In the genomic region with DNA sequence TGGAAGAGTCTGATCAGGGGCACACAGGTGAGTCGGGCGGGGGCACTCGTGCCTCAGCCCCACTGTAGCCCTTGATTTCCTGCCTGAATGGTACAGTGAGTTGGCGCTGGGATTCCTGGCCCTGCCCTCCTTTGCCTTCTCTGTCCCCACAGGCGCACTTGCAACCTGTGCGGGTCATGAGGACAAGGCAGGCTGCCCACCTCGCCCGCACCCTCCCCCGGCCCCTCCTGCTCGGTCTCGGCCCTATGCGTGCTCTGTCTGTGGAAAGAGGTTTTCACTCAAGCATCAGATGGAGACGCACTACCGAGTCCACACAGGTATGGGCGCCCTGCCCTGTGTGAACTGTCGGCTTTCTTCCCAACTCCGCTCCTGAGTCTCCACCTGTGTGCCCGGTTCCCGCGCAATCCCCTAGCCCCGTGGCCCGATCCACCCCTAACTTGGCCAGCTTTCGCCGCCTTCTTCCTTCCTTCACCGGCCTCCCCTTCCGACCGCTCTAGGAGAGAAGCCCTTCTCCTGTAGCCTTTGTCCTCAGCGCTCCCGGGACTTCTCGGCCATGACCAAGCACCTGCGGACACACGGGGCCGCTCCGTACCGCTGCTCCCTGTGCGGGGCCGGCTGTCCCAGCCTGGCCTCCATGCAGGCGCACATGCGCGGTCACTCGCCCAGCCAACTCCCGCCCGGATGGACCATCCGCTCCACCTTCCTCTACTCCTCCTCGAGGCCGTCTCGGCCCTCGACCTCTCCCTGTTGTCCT, we compare ENCODE assay signal across 1 cellular context.
A peak's percentile ranks its signal among the peaks of the same experiment; 100 is the strongest.
TF ChIP-seq lines count a peak whose summit lies in the region.

No MANE protein-coding gene starts in this region.

TF ChIP-seq in HepG2, 621 proteins besides CTCF, POLR2A, EP300 and RAD21 (continued from another document and continues in another):
- TF ChIP-seq, protein P1, sequence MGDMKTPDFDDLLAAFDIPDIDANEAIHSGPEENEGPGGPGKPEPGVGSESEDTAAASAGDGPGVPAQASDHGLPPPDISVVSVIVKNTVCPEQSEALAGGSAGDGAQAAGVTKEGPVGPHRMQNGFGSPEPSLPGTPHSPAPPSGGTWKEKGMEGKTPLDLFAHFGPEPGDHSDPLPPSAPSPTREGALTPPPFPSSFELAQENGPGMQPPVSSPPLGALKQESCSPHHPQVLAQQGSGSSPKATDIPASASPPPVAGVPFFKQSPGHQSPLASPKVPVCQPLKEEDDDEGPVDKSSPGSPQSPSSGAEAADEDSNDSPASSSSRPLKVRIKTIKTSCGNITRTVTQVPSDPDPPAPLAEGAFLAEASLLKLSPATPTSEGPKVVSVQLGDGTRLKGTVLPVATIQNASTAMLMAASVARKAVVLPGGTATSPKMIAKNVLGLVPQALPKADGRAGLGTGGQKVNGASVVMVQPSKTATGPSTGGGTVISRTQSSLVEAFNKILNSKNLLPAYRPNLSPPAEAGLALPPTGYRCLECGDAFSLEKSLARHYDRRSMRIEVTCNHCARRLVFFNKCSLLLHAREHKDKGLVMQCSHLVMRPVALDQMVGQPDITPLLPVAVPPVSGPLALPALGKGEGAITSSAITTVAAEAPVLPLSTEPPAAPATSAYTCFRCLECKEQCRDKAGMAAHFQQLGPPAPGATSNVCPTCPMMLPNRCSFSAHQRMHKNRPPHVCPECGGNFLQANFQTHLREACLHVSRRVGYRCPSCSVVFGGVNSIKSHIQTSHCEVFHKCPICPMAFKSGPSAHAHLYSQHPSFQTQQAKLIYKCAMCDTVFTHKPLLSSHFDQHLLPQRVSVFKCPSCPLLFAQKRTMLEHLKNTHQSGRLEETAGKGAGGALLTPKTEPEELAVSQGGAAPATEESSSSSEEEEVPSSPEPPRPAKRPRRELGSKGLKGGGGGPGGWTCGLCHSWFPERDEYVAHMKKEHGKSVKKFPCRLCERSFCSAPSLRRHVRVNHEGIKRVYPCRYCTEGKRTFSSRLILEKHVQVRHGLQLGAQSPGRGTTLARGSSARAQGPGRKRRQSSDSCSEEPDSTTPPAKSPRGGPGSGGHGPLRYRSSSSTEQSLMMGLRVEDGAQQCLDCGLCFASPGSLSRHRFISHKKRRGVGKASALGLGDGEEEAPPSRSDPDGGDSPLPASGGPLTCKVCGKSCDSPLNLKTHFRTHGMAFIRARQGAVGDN (CRISPR knock-in tag; IDR thresholded peaks at IDR 0.05) = peak; percentile 98
- peak; percentile 48; the same call in 1 of the 2 replicates for TF ChIP-seq ZNF749 (CRISPR knock-in tag; IDR thresholded peaks at IDR 0.05; ENCODE audit: borderline replicate concordance)
- TF ChIP-seq, protein P2, sequence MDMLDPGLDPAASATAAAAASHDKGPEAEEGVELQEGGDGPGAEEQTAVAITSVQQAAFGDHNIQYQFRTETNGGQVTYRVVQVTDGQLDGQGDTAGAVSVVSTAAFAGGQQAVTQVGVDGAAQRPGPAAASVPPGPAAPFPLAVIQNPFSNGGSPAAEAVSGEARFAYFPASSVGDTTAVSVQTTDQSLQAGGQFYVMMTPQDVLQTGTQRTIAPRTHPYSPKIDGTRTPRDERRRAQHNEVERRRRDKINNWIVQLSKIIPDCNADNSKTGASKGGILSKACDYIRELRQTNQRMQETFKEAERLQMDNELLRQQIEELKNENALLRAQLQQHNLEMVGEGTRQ (IDR thresholded peaks at IDR 0.05; ENCODE audit: low read depth, low read length) = no peak
- TF ChIP-seq, protein P2 (CRISPR knock-in tag; IDR thresholded peaks at IDR 0.05; ENCODE audit: borderline replicate concordance) = no peak; the same call in 1 of the 2 replicates
- TF ChIP-seq KMT2A (CRISPR knock-in tag; IDR thresholded peaks at IDR 0.05) = 0 out of 2 replicates have a peak, but pooled peaks have one; percentile 11
- TF ChIP-seq REST (IDR thresholded peaks at IDR 0.05; ENCODE audit: borderline replicate concordance in 1 of 2, low read depth in 1 of 2, low read length in 2 of 2) = no peak
- TF ChIP-seq FOXA3 (CRISPR knock-in tag; IDR thresholded peaks at IDR 0.05) = no peak
- no peak for TF ChIP-seq ZNF468 (CRISPR knock-in tag; IDR thresholded peaks at IDR 0.05)
- TF ChIP-seq, protein P3, sequence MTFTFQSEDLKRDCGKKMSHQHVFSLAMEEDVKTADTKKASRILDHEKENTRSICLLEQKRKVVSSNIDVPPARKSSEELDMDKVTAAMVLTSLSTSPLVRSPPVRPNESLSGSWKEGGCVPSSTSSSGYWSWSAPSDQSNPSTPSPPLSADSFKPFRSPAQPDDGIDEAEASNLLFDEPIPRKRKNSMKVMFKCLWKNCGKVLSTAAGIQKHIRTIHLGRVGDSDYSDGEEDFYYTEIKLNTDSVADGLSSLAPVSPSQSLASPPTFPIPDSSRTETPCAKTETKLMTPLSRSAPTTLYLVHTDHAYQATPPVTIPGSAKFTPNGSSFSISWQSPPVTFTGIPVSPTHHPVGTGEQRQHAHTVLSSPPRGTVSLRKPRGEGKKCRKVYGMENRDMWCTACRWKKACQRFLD (CRISPR knock-in tag; IDR thresholded peaks at IDR 0.05; ENCODE audit: borderline replicate concordance) = no peak
- TF ChIP-seq, protein P4, sequence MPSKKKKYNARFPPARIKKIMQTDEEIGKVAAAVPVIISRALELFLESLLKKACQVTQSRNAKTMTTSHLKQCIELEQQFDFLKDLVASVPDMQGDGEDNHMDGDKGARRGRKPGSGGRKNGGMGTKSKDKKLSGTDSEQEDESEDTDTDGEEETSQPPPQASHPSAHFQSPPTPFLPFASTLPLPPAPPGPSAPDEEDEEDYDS (CRISPR knock-in tag; IDR thresholded peaks at IDR 0.05) = no peak
- TF ChIP-seq ZNF724P (CRISPR knock-in tag; IDR thresholded peaks at IDR 0.05; ENCODE audit: borderline replicate concordance) = no peak; the same call in 1 of the 2 replicates
- TF ChIP-seq RBFOX2 (IDR thresholded peaks at IDR 0.05; ENCODE audit: low read depth, low read length) = peak; percentile 45; the same call in 1 of the 2 replicates
- no peak for TF ChIP-seq NFIC (IDR thresholded peaks at IDR 0.05; ENCODE audit: low read length)
- no peak for TF ChIP-seq MED1 (CRISPR knock-in tag; IDR thresholded peaks at IDR 0.05)
- TF ChIP-seq KIAA2018 (CRISPR knock-in tag; IDR thresholded peaks at IDR 0.05; ENCODE audit: borderline replicate concordance) = no peak
- TF ChIP-seq BRF2 (CRISPR knock-in tag; IDR thresholded peaks at IDR 0.05) = peak; percentile 71; the same call in 1 of the 2 replicates
- no peak for TF ChIP-seq ZNF232 (CRISPR knock-in tag; IDR thresholded peaks at IDR 0.05; ENCODE audit: borderline replicate concordance)
- TF ChIP-seq MIXL1 (CRISPR knock-in tag; IDR thresholded peaks at IDR 0.05) = no peak
- TF ChIP-seq KDM6A (CRISPR knock-in tag; IDR thresholded peaks at IDR 0.05; ENCODE audit: low read depth) = no peak
- TF ChIP-seq KMT2B (CRISPR knock-in tag; IDR thresholded peaks at IDR 0.05) = 0 out of 2 replicates have a peak, but pooled peaks have one; percentile 14
- no peak for TF ChIP-seq ZBTB1 (CRISPR knock-in tag; IDR thresholded peaks at IDR 0.05; ENCODE audit: borderline replicate concordance)
- TF ChIP-seq DR1 (CRISPR knock-in tag; IDR thresholded peaks at IDR 0.05) = no peak
- no peak for TF ChIP-seq TBX3 (IDR thresholded peaks at IDR 0.05; ENCODE audit: borderline replicate concordance)
- TF ChIP-seq, protein P5, sequence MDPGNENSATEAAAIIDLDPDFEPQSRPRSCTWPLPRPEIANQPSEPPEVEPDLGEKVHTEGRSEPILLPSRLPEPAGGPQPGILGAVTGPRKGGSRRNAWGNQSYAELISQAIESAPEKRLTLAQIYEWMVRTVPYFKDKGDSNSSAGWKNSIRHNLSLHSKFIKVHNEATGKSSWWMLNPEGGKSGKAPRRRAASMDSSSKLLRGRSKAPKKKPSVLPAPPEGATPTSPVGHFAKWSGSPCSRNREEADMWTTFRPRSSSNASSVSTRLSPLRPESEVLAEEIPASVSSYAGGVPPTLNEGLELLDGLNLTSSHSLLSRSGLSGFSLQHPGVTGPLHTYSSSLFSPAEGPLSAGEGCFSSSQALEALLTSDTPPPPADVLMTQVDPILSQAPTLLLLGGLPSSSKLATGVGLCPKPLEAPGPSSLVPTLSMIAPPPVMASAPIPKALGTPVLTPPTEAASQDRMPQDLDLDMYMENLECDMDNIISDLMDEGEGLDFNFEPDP (CRISPR knock-in tag; conservative IDR thresholded peaks at IDR 0.05) = no peak
- no peak for TF ChIP-seq EHMT2 (IDR thresholded peaks at IDR 0.05; ENCODE audit: borderline replicate concordance, low read depth, low read length)
- 0 out of 2 replicates have a peak, but pooled peaks have one; percentile 37 for TF ChIP-seq ZMYM3 (CRISPR knock-in tag; IDR thresholded peaks at IDR 0.05)
- no peak for TF ChIP-seq ZFYVE20 (CRISPR knock-in tag; IDR thresholded peaks at IDR 0.05; ENCODE audit: borderline replicate concordance, low read depth)
